22 cellular contexts compared by ENCODE assay signal in the genomic region with DNA sequence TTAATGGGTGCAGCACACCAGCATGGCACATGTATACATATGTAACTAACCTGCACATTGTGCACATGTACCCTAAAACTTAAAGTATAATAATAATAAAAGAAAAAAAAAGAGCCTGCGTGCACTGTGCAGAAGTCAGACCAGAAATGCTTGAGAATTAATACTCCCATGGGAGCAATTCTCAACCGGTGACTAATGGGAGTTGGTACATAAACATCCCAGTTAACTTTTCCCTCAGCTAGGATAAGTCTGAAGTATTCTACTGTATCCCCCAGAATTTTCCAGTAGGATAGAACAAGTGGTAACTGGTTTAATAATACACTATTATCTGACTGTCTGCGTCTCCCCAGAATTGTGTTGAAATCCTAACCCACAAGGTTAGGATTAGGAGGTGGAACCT.
DNase-seq lines count a peak whose midpoint lies in the region; ATAC-seq, FAIRE-seq and TF ChIP-seq lines count a peak whose summit lies in the region.
"Had no signal": no experiment of that assay in that cellular context is flagged by ENCODE, and none has a peak within 500 bp of the region (broad histone marks: within the 10 kb centered on the region; RNA-seq: fewer than 3 reads in every experiment).

No MANE protein-coding gene starts in this region.

- H3K4me1 ChIP-seq in mesenchymal stem cell (ENCODE audit: control insufficient read depth, insufficient read depth, low read depth, low read length) (no peaks in the 10 kb centered on the region), ascending aorta (peaks cover 0 to 3% of the 10 kb centered on the region in 2 donors), upper lobe of left lung (no peaks in the 10 kb centered on the region)
- H3K4me1 ChIP-seq: right atrium auricular region had no signal

- H3K36me3 ChIP-seq in mesenchymal stem cell (ENCODE audit: control insufficient read depth in 1 of 2, insufficient read depth in 2 of 2, low read depth in 1 of 2, low read length in 2 of 2) (no peaks in the 10 kb centered on the region), ascending aorta (no peaks in the 10 kb centered on the region), upper lobe of left lung (no peaks in the 10 kb centered on the region)
- H3K36me3 ChIP-seq: ovary, right atrium auricular region had no signal

- no peak for ATAC-seq in upper lobe of left lung (ENCODE audit: low FRiP score in 2 of 2)

- no peaks in the 10 kb centered on the region for H3K27me3 ChIP-seq in mesenchymal stem cell (ENCODE audit: control insufficient read depth in 1 of 2, insufficient read depth in 1 of 2, low read length in 2 of 2)
- no peaks in the 10 kb centered on the region for H3K27me3 ChIP-seq in ascending aorta
- H3K27me3 ChIP-seq in upper lobe of left lung, result no peaks in the 10 kb centered on the region
- H3K27me3 ChIP-seq: ovary, right atrium auricular region had no signal

- DNase-seq in AG08395 (ENCODE audit: low spot score) (peak; percentile 63), HFFc6 (peak; percentile 12), chondrocyte (ENCODE audit: low spot score) (no peak), mesenchymal stem cell (peak; percentile 94), ascending aorta (ENCODE audit: low spot score in 2 of 2) (no peak), DMS53 treated with DMSO at 0.1 percent for 48 hours (lab: John Stamatoyannopoulos, UW; ENCODE audit: unreplicated experiment) (no peak), RCC 7860 (ENCODE audit: low spot score) (no peak), upper lobe of left lung (no peak)
- DNase-seq: activated CD4-positive, CD25-positive, alpha-beta regulatory T cell; activated naive CD4-positive, alpha-beta T cell treated with Interleukin-2 at 50 U/mL for 16 hours; activated T-cell treated with anti-CD3 and anti-CD28 coated beads, Interleukin-2, amount 50 U/mL, for 24 hours; AML-193; DND-41; naive B cell; NCI-H1417; NCI-H524 treated with DMSO at 0.1 percent for 48 hours; ovary; T-helper 9 cell had no signal

- H3K4me3 ChIP-seq in mesenchymal stem cell (ENCODE audit: insufficient read depth in 1 of 2, low read depth in 1 of 2, low read length in 2 of 2), result no peak overlapping the region
- no peak overlapping the region for H3K4me3 ChIP-seq in ascending aorta
- no peak overlapping the region for H3K4me3 ChIP-seq in upper lobe of left lung
- H3K4me3 ChIP-seq: coronary artery, ovary, right atrium auricular region had no signal

- no peak overlapping the region for H3K4me2 ChIP-seq in mesenchymal stem cell (ENCODE audit: low read length, poor library complexity, severe bottlenecking)

- no peak overlapping the region for H4K91ac ChIP-seq in mesenchymal stem cell (ENCODE audit: low read length)

- H3K27ac ChIP-seq in mesenchymal stem cell (ENCODE audit: low read length, poor library complexity, severe bottlenecking) (no peak overlapping the region), ascending aorta (no peak overlapping the region), upper lobe of left lung (no peak overlapping the region)
- H3K27ac ChIP-seq: coronary artery, ovary, right atrium auricular region had no signal

- no peak overlapping the region for H2BK120ac ChIP-seq in mesenchymal stem cell (ENCODE audit: low read depth, low read length)

- H3K4me3 Mint-ChIP-seq in HFFc6 (no peak overlapping the region), chondrocyte (ENCODE audit: unreplicated experiment) (no peak overlapping the region)
- H3K4me3 Mint-ChIP-seq: activated T-cell treated with anti-CD3 and anti-CD28 coated beads, Interleukin-2, amount 50 U/mL, for 24 hours; brain had no signal

- TF ChIP-seq CTCF in HFFc6 (IDR thresholded peaks at IDR 0.05) (no peak), chondrocyte (IDR thresholded peaks at IDR 0.05) (no peak), ascending aorta (IDR thresholded peaks at IDR 0.05) (no peak), upper lobe of left lung (IDR thresholded peaks at IDR 0.05) (no peak)

- no peak overlapping the region for H3K14ac ChIP-seq in mesenchymal stem cell (ENCODE audit: low read length in 2 of 2)

- H3K27me3 Mint-ChIP-seq in HFFc6 (ENCODE audit: insufficient read depth) (no peaks in the 10 kb centered on the region), chondrocyte (ENCODE audit: low read depth) (no peaks in the 10 kb centered on the region)
- H3K27me3 Mint-ChIP-seq: activated T-cell treated with anti-CD3 and anti-CD28 coated beads, Interleukin-2, amount 50 U/mL, for 24 hours; naive B cell had no signal

- H2BK5ac ChIP-seq in mesenchymal stem cell (ENCODE audit: low read depth, low read length, poor library complexity, severe bottlenecking), result no peak overlapping the region

- H3K4ac ChIP-seq in mesenchymal stem cell (ENCODE audit: low read depth in 1 of 2, low read length in 2 of 2), result no peak overlapping the region

- no peak overlapping the region for H2AFZ ChIP-seq in mesenchymal stem cell (ENCODE audit: low read depth, low read length)

- intact Hi-C loops in ascending aorta (cut with DNase I), result no loop called here

- H3K27ac Mint-ChIP-seq in HFFc6 (no peak overlapping the region; the same call in 1 of the 2 replicates), chondrocyte (ENCODE audit: unreplicated experiment) (peak overlapping the region; percentile 79)
- H3K27ac Mint-ChIP-seq: brain, naive B cell had no signal

- no peak overlapping the region for H3K18ac ChIP-seq in mesenchymal stem cell (ENCODE audit: low read depth in 1 of 2, low read length in 2 of 2)

- H3K23ac ChIP-seq in mesenchymal stem cell (ENCODE audit: low read length in 2 of 2), result no peak overlapping the region

- H3K9me3 ChIP-seq in mesenchymal stem cell (ENCODE audit: control insufficient read depth, low read length) (peaks cover 4% of the 10 kb centered on the region), ascending aorta (no peaks in the 10 kb centered on the region), upper lobe of left lung (no peaks in the 10 kb centered on the region)
- H3K9me3 ChIP-seq: ovary had no signal

- no peak for TF ChIP-seq EP300 in upper lobe of left lung (IDR thresholded peaks at IDR 0.05)

- no peak overlapping the region for H2BK15ac ChIP-seq in mesenchymal stem cell (ENCODE audit: low read depth, poor library complexity, severe bottlenecking)

- H3K36me3 Mint-ChIP-seq in HFFc6 (ENCODE audit: low read depth), result peaks cover 11% of the 10 kb centered on the region
- peaks cover 4% of the 10 kb centered on the region for H3K36me3 Mint-ChIP-seq in chondrocyte (ENCODE audit: low read depth)
- H3K36me3 Mint-ChIP-seq: brain, naive B cell had no signal

- H3K79me1 ChIP-seq in mesenchymal stem cell (replicated peaks; ENCODE audit: low read length, poor library complexity, severe bottlenecking), result no peaks in the 10 kb centered on the region

- no peak overlapping the region for H3K9ac ChIP-seq in mesenchymal stem cell (ENCODE audit: low read length)

- H3K4me1 Mint-ChIP-seq in HFFc6 (ENCODE audit: low read depth), result peaks cover 35% of the 10 kb centered on the region
- peaks cover 51% of the 10 kb centered on the region for H3K4me1 Mint-ChIP-seq in chondrocyte (ENCODE audit: low read depth)
- H3K4me1 Mint-ChIP-seq: naive B cell had no signal

- H2BK12ac ChIP-seq in mesenchymal stem cell (ENCODE audit: low read length in 2 of 2), result no peak overlapping the region

- H4K8ac ChIP-seq in mesenchymal stem cell (ENCODE audit: low read length), result no peak overlapping the region

- H3K9me3 Mint-ChIP-seq in HFFc6 (peaks cover 10% of the 10 kb centered on the region; the same call in 1 of the 2 replicates), chondrocyte (ENCODE audit: low read depth) (peaks cover 19% of the 10 kb centered on the region)

- FAIRE-seq in RCC 7860 (lab: Jason Lieb, UNC), result no peak
- FAIRE-seq: GM18507 had no signal

- no peak for TF ChIP-seq POLR2A in upper lobe of left lung (IDR thresholded peaks at IDR 0.05)

- no CpG with 5 or more reads among the region's 3 CpGs for WGBS in mesenchymal stem cell
- 88 to 89% methylated on average over 3 of the region's 3 CpGs for WGBS in upper lobe of left lung, 2 donors

- H2AK5ac ChIP-seq in mesenchymal stem cell (ENCODE audit: low read length, severe bottlenecking), result no peak overlapping the region

Comparison
In these comparisons a context has a peak if more than half of its experiments do, and no peak if none do; other contexts are left out.
1. DNase-seq: peak in AG08395 (single experiment), HFFc6 (single experiment) and mesenchymal stem cell (single experiment); none in chondrocyte (single experiment), ascending aorta (0 of 2), DMS53 treated with DMSO at 0.1 percent for 48 hours (single experiment), RCC 7860 (single experiment) and upper lobe of left lung (0 of 2).